Comparison of ENCODE assay signal across 15 cellular contexts in genomic region chr6:145761584-145761983, GRCh38. TPM values are rescaled to one million over a fixed set of nuclear protein-coding genes. Genes with fewer than 3 reads are reported as not detected.
DNase-seq lines count a peak whose midpoint lies in the region; ATAC-seq and TF ChIP-seq lines count a peak whose summit lies in the region.
"Had no signal": no experiment of that assay in that cellular context is flagged by ENCODE, and none has a peak within 500 bp of the region (broad histone marks: within the 10 kb centered on the region; RNA-seq: fewer than 3 reads in every experiment).

No MANE protein-coding gene starts in this region.

- H3K4me1 Mint-ChIP-seq in neural progenitor cell: peaks cover 9% of the 10 kb centered on the region

- H3K9me2 ChIP-seq in SK-N-SH: no peaks in the 10 kb centered on the region

- DNase-seq in SK-N-SH (no peak), psoas muscle (no peak), NCI-H1694 treated with DMSO at 0.1 percent for 48 hours (lab: John Stamatoyannopoulos, UW) (no peak), neural progenitor cell (ENCODE audit: low spot score) (no peak)
- DNase-seq: ACHN; activated CD4-positive, CD25-positive, alpha-beta regulatory T cell treated with anti-CD3 and anti-CD28 coated beads, Interleukin-2, amount 50 U/mL, for 72 hours; activated effector memory CD4-positive, alpha-beta T cell treated with anti-CD3 and anti-CD28 coated beads, Interleukin-2, amount 50 U/mL, for 16 hours; mucosa of descending colon; retina had no signal

- H3K9ac ChIP-seq in SK-N-SH (no peak overlapping the region), neural progenitor cell (no peak overlapping the region)

- H3K36me3 ChIP-seq in SK-N-SH (replicated peaks in 1 of 2; ENCODE audit: control insufficient read depth in 1 of 2, insufficient read depth in 2 of 2, low read length in 1 of 2) (no peaks in the 10 kb centered on the region), psoas muscle (ENCODE audit: insufficient read depth in 1 of 2, low read depth in 1 of 2) (no peaks in the 10 kb centered on the region), neural progenitor cell (no peaks in the 10 kb centered on the region)
- H3K36me3 ChIP-seq: SJSA1 had no signal

- H3K27ac ChIP-seq in SK-N-SH (ENCODE audit: low read depth in 2 of 2, low read length in 1 of 2) (no peak overlapping the region), psoas muscle (no peak overlapping the region), neural progenitor cell (no peak overlapping the region)
- H3K27ac ChIP-seq: SJSA1 had no signal

- peaks cover 0 to 3% of the 10 kb centered on the region in 2 experiments; a peak in 2 of 4 replicates for H3K4me1 ChIP-seq in SK-N-SH (ENCODE audit: control insufficient read depth in 1 of 2, insufficient read depth in 2 of 2, low read depth in 1 of 2, low read length in 1 of 2)
- peaks cover 3% of the 10 kb centered on the region for H3K4me1 ChIP-seq in psoas muscle
- no peaks in the 10 kb centered on the region for H3K4me1 ChIP-seq in neural progenitor cell
- H3K4me1 ChIP-seq: SJSA1 had no signal

- TF ChIP-seq CTCF in SK-N-SH (IDR thresholded peaks at IDR 0.05) (no peak), psoas muscle (IDR thresholded peaks at IDR 0.05) (peak; percentile 20), neural progenitor cell (IDR thresholded peaks at IDR 0.05) (no peak)

- no peak overlapping the region for H3K27ac Mint-ChIP-seq in neural progenitor cell

- H3K4me2 ChIP-seq in SK-N-SH: no peak overlapping the region
- H3K4me2 ChIP-seq in neural progenitor cell: no peak overlapping the region

- intact Hi-C loops in psoas muscle (cut with DNase I): loop anchor here in 1 of 2 donors (10.0 kb wide), 1 partner anchor 123 kb away; no protein-coding TSS in a partner anchor

- H3F3A ChIP-seq in SK-N-SH (replicated peaks; ENCODE audit: insufficient read depth) (no peaks in the 10 kb centered on the region), neural progenitor cell (ENCODE audit: low read depth) (no peaks in the 10 kb centered on the region)

- POLR2A ChIA-PET in SK-N-SH (lab: Yijun Ruan, JAX): no interaction called here

- no peaks in the 10 kb centered on the region for H3K27me3 ChIP-seq in SK-N-SH (ENCODE audit: insufficient read depth)
- H3K27me3 ChIP-seq in psoas muscle (ENCODE audit: insufficient read depth in 3 of 3, low read length in 2 of 3): no peaks in the 10 kb centered on the region
- no peaks in the 10 kb centered on the region for H3K27me3 ChIP-seq in neural progenitor cell
- H3K27me3 ChIP-seq: SJSA1 had no signal

- TF ChIP-seq RAD21 in SK-N-SH (IDR thresholded peaks at IDR 0.05; ENCODE audit: low read length): peak; percentile 31; the same call in 1 of the 2 replicates

- H4K20me1 ChIP-seq in SK-N-SH (ENCODE audit: insufficient read depth): no peaks in the 10 kb centered on the region
- H4K20me1 ChIP-seq in neural progenitor cell (ENCODE audit: low read depth): no peaks in the 10 kb centered on the region

- peaks cover 2% of the 10 kb centered on the region for H3K36me3 Mint-ChIP-seq in neural progenitor cell

- no peak for ATAC-seq in SK-N-SH treated with all-trans-retinoic acid at 6 μM for 48 hours
- ATAC-seq in GM21447 (IDR thresholded peaks at IDR 0.05; ENCODE audit: unreplicated experiment): peak; percentile 68
- ATAC-seq in HG03442 (IDR thresholded peaks at IDR 0.05; ENCODE audit: unreplicated experiment): peak; percentile 64
- ATAC-seq in psoas muscle: peak in 3 of 4 donors; percentile 63 to 76 (median 70)
- no peak for ATAC-seq in activated CD4-positive, CD25-positive, alpha-beta regulatory T cell treated with anti-CD3 and anti-CD28 coated beads, Interleukin-2, amount 50 U/mL, for 24 hours
- ATAC-seq: esophagus mucosa, mucosa of descending colon had no signal

- H3K4me3 ChIP-seq in SK-N-SH (ENCODE audit: low read depth in 2 of 2, low read length in 1 of 2) (no peak overlapping the region), psoas muscle (no peak overlapping the region), neural progenitor cell (no peak overlapping the region)
- H3K4me3 ChIP-seq: mucosa of descending colon, SJSA1 had no signal

- H3K9me3 ChIP-seq in SK-N-SH (no peaks in the 10 kb centered on the region), psoas muscle (no peaks in the 10 kb centered on the region), neural progenitor cell (ENCODE audit: low read depth) (no peaks in the 10 kb centered on the region)
- H3K9me3 ChIP-seq: mucosa of descending colon, SJSA1 had no signal

- H3K4me3 Mint-ChIP-seq in neural progenitor cell: no peak overlapping the region

- no peaks in the 10 kb centered on the region for H3K27me3 Mint-ChIP-seq in neural progenitor cell (ENCODE audit: insufficient read depth, low read depth)

- H2AFZ ChIP-seq in SK-N-SH (ENCODE audit: low read depth) (no peak overlapping the region), neural progenitor cell (replicated peaks) (no peak overlapping the region)

- H3K9me3 Mint-ChIP-seq in neural progenitor cell: no peaks in the 10 kb centered on the region

- CTCF ChIA-PET in SK-N-SH (lab: Yijun Ruan, JAX): no interaction called here

- no peaks in the 10 kb centered on the region for H3K79me2 ChIP-seq in SK-N-SH (ENCODE audit: insufficient read depth)
- no peaks in the 10 kb centered on the region for H3K79me2 ChIP-seq in neural progenitor cell (ENCODE audit: low read depth)

- no peak for TF ChIP-seq EP300 in SK-N-SH (IDR thresholded peaks at IDR 0.05; ENCODE audit: borderline replicate concordance in 1 of 2, low read depth in 1 of 2, low read length in 1 of 2)

TF ChIP-seq in SK-N-SH, 30 proteins besides CTCF, POLR2A, EP300 and RAD21:
- no peak for TF ChIP-seq USF1 (IDR thresholded peaks at IDR 0.05; ENCODE audit: borderline replicate concordance, low read depth)
- no peak for TF ChIP-seq MEF2A (IDR thresholded peaks at IDR 0.05; ENCODE audit: borderline replicate concordance, low read depth)
- TF ChIP-seq ELF1 (IDR thresholded peaks at IDR 0.05): no peak
- no peak for TF ChIP-seq NRF1 (IDR thresholded peaks at IDR 0.05; ENCODE audit: low read depth, low read length)

TF ChIP-seq in SK-N-SH treated with all-trans-retinoic acid at 6 μM for 48 hours, 23 proteins besides CTCF, POLR2A, EP300 and RAD21:
- no peak for TF ChIP-seq CSRNP3 (CRISPR knock-in tag; IDR thresholded peaks at IDR 0.05)

RNA-seq across cellular contexts. Expression of gene EPM2A, which starts 26.3 kb away (rescaled TPM):
- polyA plus RNA-seq in SK-N-SH (2012; rRNA removed) (2.7 and 3.9 TPM in 2 replicates), psoas muscle (10 to 100 TPM; 30.1 to 88.4 (median 40.9) TPM)
- 2.4 and 3.1 TPM in 2 replicates for polyA plus RNA-seq in SK-N-SH (2012; cell fraction: cytosol; rRNA removed)
- 3.0 and 4.8 TPM in 2 replicates for polyA plus RNA-seq in SK-N-SH (2012; cell fraction: nucleus; rRNA removed)
- total RNA-seq in psoas muscle (10 to 100 TPM; 55.4 to 73.7 (median 70.6) TPM), neural progenitor cell (ENCODE audit: low replicate concordance) (7.1 and 9.6 TPM in 2 replicates)

RNA-seq across cellular contexts. Expression of gene FBXO30, which starts 53.0 kb away (rescaled TPM):
- polyA plus RNA-seq in SK-N-SH (2012; rRNA removed): 1.7 and 2.4 TPM in 2 replicates
- polyA plus RNA-seq in SK-N-SH (2012; cell fraction: cytosol; rRNA removed): 2.8 and 3.1 TPM in 2 replicates
- polyA plus RNA-seq in SK-N-SH (2012; cell fraction: nucleus; rRNA removed): 1.2 and 3.2 TPM in 2 replicates
- 10 to 100 TPM; 11.3 to 75.4 (median 20.5) TPM for total RNA-seq in psoas muscle
- polyA plus RNA-seq in psoas muscle: 10 to 100 TPM; 11.2 to 18.6 (median 13.5) TPM
- total RNA-seq in neural progenitor cell (ENCODE audit: low replicate concordance): 21.0 and 34.6 TPM in 2 replicates

Comparison
In these comparisons a context has a peak if more than half of its experiments do, and no peak if none do; other contexts are left out.
1. ATAC-seq: peak in GM21447 (single experiment), HG03442 (single experiment) and psoas muscle (3 of 4); none in SK-N-SH treated with all-trans-retinoic acid at 6 μM for 48 hours (single experiment) and activated CD4-positive, CD25-positive, alpha-beta regulatory T cell treated with anti-CD3 and anti-CD28 coated beads, Interleukin-2, amount 50 U/mL, for 24 hours (0 of 2).